18 cellular contexts compared by ENCODE assay signal in the genomic region with DNA sequence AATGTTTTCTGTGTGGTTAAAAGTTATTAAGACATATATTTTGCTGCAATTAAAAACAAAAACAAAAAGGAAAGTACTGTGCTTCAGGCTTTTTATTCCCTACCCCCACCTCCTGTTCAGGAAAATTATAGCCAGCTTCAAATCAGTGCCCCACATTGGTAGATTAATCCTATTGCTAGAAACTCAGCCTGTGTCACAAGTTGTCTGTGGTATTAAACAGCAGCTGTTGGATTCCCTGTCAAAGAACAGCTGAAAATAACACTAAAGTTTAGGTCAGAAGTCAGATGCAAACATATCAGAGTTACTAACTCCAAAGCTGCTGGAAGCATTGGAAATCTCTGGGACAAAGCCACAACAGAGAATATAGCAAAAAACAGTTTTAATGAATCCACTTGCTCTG. TPM values are rescaled to one million over a fixed set of nuclear protein-coding genes. Genes with fewer than 3 reads are reported as not detected.
A peak's percentile ranks its signal among the peaks of the same experiment; 100 is the strongest.
DNase-seq lines count a peak whose midpoint lies in the region; ATAC-seq and TF ChIP-seq lines count a peak whose summit lies in the region.
"Had no signal": no experiment of that assay in that cellular context is flagged by ENCODE, and none has a peak within 500 bp of the region (broad histone marks: within the 10 kb centered on the region; RNA-seq: fewer than 3 reads in every experiment).

No MANE protein-coding gene starts in this region.

- H3K27me3 Mint-ChIP-seq in nephron progenitor cell (ENCODE audit: low read depth, poor library complexity) (no peaks in the 10 kb centered on the region), Calu3 (ENCODE audit: unreplicated experiment) (no peaks in the 10 kb centered on the region)
- H3K27me3 Mint-ChIP-seq in activated CD4-positive, alpha-beta memory T cell treated with anti-CD3 and anti-CD28 coated beads for 36 hours, result peaks cover 1% of the 10 kb centered on the region
- H3K27me3 Mint-ChIP-seq: stimulated activated naive CD8-positive, alpha-beta T cell treated with anti-CD3 and anti-CD28 coated beads, Interleukin-15, Interleukin-2, amounts not matched to agents 100 ng/mL and 50 ng/mL, for 24 hours had no signal

- H3K9me3 Mint-ChIP-seq in nephron progenitor cell (peaks cover 6% of the 10 kb centered on the region), Calu3 (ENCODE audit: low read depth, unreplicated experiment) (no peaks in the 10 kb centered on the region)
- no peaks in the 10 kb centered on the region for H3K9me3 Mint-ChIP-seq in activated CD4-positive, alpha-beta memory T cell treated with anti-CD3 and anti-CD28 coated beads for 36 hours
- H3K9me3 Mint-ChIP-seq: stimulated activated naive CD8-positive, alpha-beta T cell treated with anti-CD3 and anti-CD28 coated beads, Interleukin-15, Interleukin-2, amounts not matched to agents 100 ng/mL and 50 ng/mL, for 24 hours had no signal

- peak overlapping the region; percentile 64 for H3K27ac Mint-ChIP-seq in nephron progenitor cell
- H3K27ac Mint-ChIP-seq in Calu3 (ENCODE audit: unreplicated experiment), result no peak overlapping the region
- no peak overlapping the region for H3K27ac Mint-ChIP-seq in activated CD4-positive, alpha-beta memory T cell treated with anti-CD3 and anti-CD28 coated beads for 36 hours
- H3K27ac Mint-ChIP-seq: stimulated activated naive CD8-positive, alpha-beta T cell treated with anti-CD3 and anti-CD28 coated beads, Interleukin-15, Interleukin-2, amounts not matched to agents 100 ng/mL and 50 ng/mL, for 24 hours had no signal

- H3K4me1 Mint-ChIP-seq in nephron progenitor cell (no peaks in the 10 kb centered on the region), Calu3 (ENCODE audit: low read depth, unreplicated experiment) (no peaks in the 10 kb centered on the region)
- peaks cover 19% of the 10 kb centered on the region for H3K4me1 Mint-ChIP-seq in activated CD4-positive, alpha-beta memory T cell treated with anti-CD3 and anti-CD28 coated beads for 36 hours (ENCODE audit: low read depth)

- no peak for TF ChIP-seq POLR2A in heart left ventricle (IDR thresholded peaks at IDR 0.05)

- CTCF ChIA-PET in Calu3 (lab: Charles Lee), result no interaction called here
- CTCF ChIA-PET in activated CD4-positive, alpha-beta memory T cell treated with anti-CD3 and anti-CD28 coated beads for 36 hours (lab: Charles Lee), result interaction anchor here (0.8 to 1.1 kb wide), 2 partner anchors 31 to 78 kb away, joined by 3 to 4 read pairs; no protein-coding TSS in a partner anchor

- peak overlapping the region; percentile 22; the same call in 1 of the 2 replicates for H3K9ac ChIP-seq in ES-I3 (ENCODE audit: low read depth, low read length)
- H3K9ac ChIP-seq: BLaER1 had no signal

- no peak for TF ChIP-seq CTCF in heart left ventricle (IDR thresholded peaks at IDR 0.05)
- no peak for TF ChIP-seq CTCF in nephron progenitor cell (IDR thresholded peaks at IDR 0.05)
- no peak for TF ChIP-seq CTCF in Calu3 (IDR thresholded peaks at IDR 0.05; ENCODE audit: unreplicated experiment)

- peak overlapping the region in 8 of 12 donors; percentile 49 to 63 (median 56) for H3K4me3 ChIP-seq in heart left ventricle
- H3K4me3 ChIP-seq: BLaER1, PC-9, right lobe of liver had no signal

- peak overlapping the region; percentile 65 to 89 (median 72) for H3K27ac ChIP-seq in heart left ventricle
- H3K27ac ChIP-seq: BLaER1, PC-9, right lobe of liver had no signal

- DNase-seq in LHCN-M2 (ENCODE audit: low read depth), result peak; percentile 96
- no peak for DNase-seq in heart left ventricle
- DNase-seq in nephron progenitor cell, result no peak
- no peak for DNase-seq in kidney tubule cell (ENCODE audit: low spot score)
- no peak for DNase-seq in Calu3
- no peak for DNase-seq in midbrain (lab: John Stamatoyannopoulos, UW)
- DNase-seq in activated CD4-positive, alpha-beta memory T cell treated with anti-CD3 and anti-CD28 coated beads for 36 hours, result no peak
- DNase-seq: activated CD4-positive, CD25-positive, alpha-beta regulatory T cell treated with anti-CD3 and anti-CD28 coated beads, Interleukin-2, amount 50 U/mL, for 72 hours; NCI-H1092 treated with DMSO at 0.1 percent for 48 hours; PC-9; right lobe of liver; SW 1271 had no signal

- H3K36me3 ChIP-seq in ES-I3 (ENCODE audit: insufficient read depth, low read length) (peaks cover 8% of the 10 kb centered on the region), heart left ventricle (peaks cover 0 to 10% (median 0%) of the 10 kb centered on the region in 9 donors)
- H3K36me3 ChIP-seq: BLaER1, right lobe of liver had no signal

- ATAC-seq in heart left ventricle, result peak; percentile 68 to 78 (median 73)

- peaks cover 41% of the 10 kb centered on the region for H3K4me1 ChIP-seq in ES-I3 (ENCODE audit: insufficient read depth, low read length)
- peaks cover 0 to 38% (median 10%) of the 10 kb centered on the region in 12 donors for H3K4me1 ChIP-seq in heart left ventricle

- intact Hi-C loops in heart left ventricle (cut with DNase I), result no loop called here
- intact Hi-C loops in Calu3 (cut with micrococcal nuclease; ENCODE audit: unreplicated experiment), result no loop called here
- intact Hi-C loops in activated CD4-positive, alpha-beta memory T cell treated with anti-CD3 and anti-CD28 coated beads for 36 hours (cut with micrococcal nuclease), result no loop called here

- POLR2A ChIA-PET in activated CD4-positive, alpha-beta memory T cell treated with anti-CD3 and anti-CD28 coated beads for 36 hours (lab: Charles Lee), result interaction anchor here (1.1 kb wide), 1 partner anchor 19 kb away, joined by 4 read pairs; no protein-coding TSS in a partner anchor

- no TSS peak for BruUV-seq in Calu3 (replicated peaks; lab: Mats Ljungman, UMichigan)

- H3K27me3 ChIP-seq in heart left ventricle, result no peaks in the 10 kb centered on the region
- H3K27me3 ChIP-seq: BLaER1, right lobe of liver had no signal

- no peaks in the 10 kb centered on the region for H3K36me3 Mint-ChIP-seq in nephron progenitor cell (ENCODE audit: low read depth)
- H3K36me3 Mint-ChIP-seq in Calu3 (ENCODE audit: insufficient read depth, unreplicated experiment), result no peaks in the 10 kb centered on the region
- H3K36me3 Mint-ChIP-seq in activated CD4-positive, alpha-beta memory T cell treated with anti-CD3 and anti-CD28 coated beads for 36 hours, result no peaks in the 10 kb centered on the region

- H3K9me3 ChIP-seq in ES-I3 (ENCODE audit: control insufficient read depth, insufficient read depth, low read length) (no peaks in the 10 kb centered on the region), heart left ventricle (no peaks in the 10 kb centered on the region)
- H3K9me3 ChIP-seq: BLaER1, right lobe of liver had no signal

- no peak overlapping the region for H3K4me3 Mint-ChIP-seq in nephron progenitor cell
- H3K4me3 Mint-ChIP-seq in Calu3 (ENCODE audit: low read depth, unreplicated experiment), result no peak overlapping the region
- H3K4me3 Mint-ChIP-seq in activated CD4-positive, alpha-beta memory T cell treated with anti-CD3 and anti-CD28 coated beads for 36 hours, result no peak overlapping the region

RNA-seq across cellular contexts. Expression of a gene that starts 0.8 kb away (rescaled TPM):
- total RNA-seq in LHCN-M2 (2014; rRNA removed) (2.4 and 3.7 TPM in 2 replicates), heart left ventricle (100 to 1,000 TPM in 8 of 9 donors, 10 to 100 TPM in 1; 58.1 to 258 (median 144) TPM), Calu3 (2022) (0.07 and 0.34 TPM in 2 replicates)
- polyA plus RNA-seq in LHCN-M2 (2012), result 0.33 TPM
- polyA plus RNA-seq in heart left ventricle, result 10 to 100 TPM; 10.6 to 19.1 TPM
- 1 to 10 TPM in 1 of 2 experiments, under 1 TPM in 1; 0.93 to 1.3 TPM for total RNA-seq in activated CD4-positive, alpha-beta memory T cell treated with anti-CD3 and anti-CD28 coated beads for 36 hours
- total RNA-seq: bronchial epithelial cell, Daoy, fibroblast of villous mesenchyme, PC-9 had no signal

Comparison
In these comparisons a context has a peak if more than half of its experiments do, and no peak if none do; other contexts are left out.
1. RNA of a gene that starts 0.8 kb away (total RNA-seq): 58.1 to 258 TPM in heart left ventricle; 2.4 to 3.7 TPM in LHCN-M2, 0.93 to 1.3 TPM in activated CD4-positive, alpha-beta memory T cell treated with anti-CD3 and anti-CD28 coated beads for 36 hours and 0.07 to 0.34 TPM in Calu3; every median in the first group is over 10 times any median in the second.